Comparison of ENCODE assay signal across 37 cellular contexts in genomic region chr2:201789395-201789794, GRCh38. TPM values are rescaled to one million over a fixed set of nuclear protein-coding genes. Genes with fewer than 3 reads are reported as not detected.
"Had no signal": no experiment of that assay in that cellular context is flagged by ENCODE, and none has a peak within 500 bp of the region (broad histone marks: within the 10 kb centered on the region; RNA-seq: fewer than 3 reads in every experiment).

No MANE protein-coding gene starts in this region.

- H3K27me3 ChIP-seq: MG63 had no signal

- DNase-seq: Karpas-422, Kasumi-1, MG63, MM.1S, MV-4-11, NCI-H1048, NCI-H1092, NCI-H1092 treated with DMSO at 0.1 percent for 48 hours, NCI-H1105, NCI-H1105 treated with DMSO at 0.1 percent for 48 hours, NCI-H1417, NCI-H1417 treated with DMSO at 0.1 percent for 48 hours, NCI-H1436, NCI-H1436 treated with DMSO at 0.1 percent for 48 hours, NCI-H146, NCI-H1694, NCI-H1694 treated with DMSO at 0.1 percent for 48 hours, NCI-H187, NCI-H187 treated with DMSO at 0.1 percent for 48 hours, NCI-H1930, NCI-H2029, NCI-H2029 treated with DMSO at 0.1 percent for 48 hours, NCI-H2081, NCI-H2081 treated with DMSO at 0.1 percent for 48 hours, NCI-H2107, NCI-H2171, NCI-H2171 treated with DMSO at 0.1 percent for 48 hours, NCI-H2227 treated with DMSO at 0.1 percent for 48 hours, NCI-H226, NCI-H345, NCI-H446, NCI-H446 treated with DMSO at 0.1 percent for 48 hours, NCI-H510A, NCI-H510A treated with DMSO at 0.1 percent for 48 hours, NCI-H524 had no signal

- H3K36me3 ChIP-seq: MG63 had no signal

- H3K4me3 ChIP-seq: MG63 had no signal

- H3K9me3 ChIP-seq: MG63 had no signal

RNA-seq across cellular contexts. Expression of gene CDK15, which starts 16.9 kb away (rescaled TPM):
- total RNA-seq: MCF 10A, NCI-H460 had no signal
